8 cellular contexts compared by ENCODE assay signal in the genomic region with DNA sequence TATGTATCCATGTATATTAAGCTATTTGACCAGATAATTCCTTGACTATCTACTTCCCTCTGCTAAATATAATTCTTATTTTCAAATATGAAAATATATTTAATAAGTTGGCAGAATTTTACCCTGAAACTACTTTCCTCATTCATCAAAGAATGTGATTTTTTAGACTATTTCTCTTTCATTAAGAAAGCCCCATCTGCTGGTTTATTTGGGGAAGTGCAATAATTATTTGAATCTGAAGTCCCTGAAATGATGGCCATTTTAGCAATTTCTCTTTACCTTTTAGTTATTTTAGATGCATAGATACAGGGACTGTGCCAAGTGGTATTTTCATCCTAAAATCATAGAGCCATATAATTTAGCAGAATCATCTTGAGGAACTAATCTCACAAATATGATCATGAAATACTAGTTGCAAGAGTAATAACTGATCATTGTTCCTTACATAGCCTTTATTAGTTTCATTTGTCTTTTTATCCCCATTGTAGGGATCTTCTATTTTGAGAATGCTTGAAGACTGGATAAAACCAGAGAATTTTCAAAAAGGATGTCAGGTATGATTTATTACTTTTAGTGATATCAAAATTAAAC. TPM values are rescaled to one million over a fixed set of nuclear protein-coding genes. Genes with fewer than 3 reads are reported as not detected.
DNase-seq lines count a peak whose midpoint lies in the region; ATAC-seq, FAIRE-seq and TF ChIP-seq lines count a peak whose summit lies in the region.

No MANE protein-coding gene starts in this region.

- H3K79me2 ChIP-seq in neural progenitor cell (ENCODE audit: low read depth) = no peaks in the 10 kb centered on the region

- H3K4me3 ChIP-seq in AG10803 (ENCODE audit: low read length) (no peak overlapping the region), dorsolateral prefrontal cortex (no peak overlapping the region), neural progenitor cell (no peak overlapping the region)

- no peaks in the 10 kb centered on the region for H3K9me3 ChIP-seq in neural progenitor cell (ENCODE audit: low read depth)

- no peak overlapping the region for H3K9ac ChIP-seq in neural progenitor cell

- DNase-seq in AG10803 (ENCODE audit: low read depth) = peak; percentile 36
- DNase-seq in GM12891 (ENCODE audit: insufficient read length, low spot score) = no peak
- peak; percentile 81 for DNase-seq in OCI-M1 (lab: John Stamatoyannopoulos, UW)
- no peak for DNase-seq in dorsolateral prefrontal cortex
- peak; percentile 37 for DNase-seq in neural progenitor cell (ENCODE audit: low spot score)
- DNase-seq in stimulated activated CD4-positive, alpha-beta T cell treated with anti-CD3 and anti-CD28 coated beads, Interleukin-15, amount 100 ng/mL, for 24 hours = no peak

- H3K27me3 Mint-ChIP-seq in neural progenitor cell (ENCODE audit: insufficient read depth, low read depth) = no peaks in the 10 kb centered on the region

- H3K27ac ChIP-seq in dorsolateral prefrontal cortex = no peak overlapping the region
- no peak overlapping the region for H3K27ac ChIP-seq in neural progenitor cell

- H3K36me3 Mint-ChIP-seq in neural progenitor cell = no peaks in the 10 kb centered on the region

- no peaks in the 10 kb centered on the region for H3F3A ChIP-seq in neural progenitor cell (ENCODE audit: low read depth)

- intact Hi-C loops in dorsolateral prefrontal cortex (cut with DNase I) = loop anchor here (5.0 to 10.0 kb wide), 4 partner anchors 300 to 518 kb away; no protein-coding TSS in a partner anchor

- no peaks in the 10 kb centered on the region for H3K4me1 Mint-ChIP-seq in neural progenitor cell

- no peaks in the 10 kb centered on the region for H3K4me1 ChIP-seq in neural progenitor cell

- no peak overlapping the region for H2AFZ ChIP-seq in neural progenitor cell (replicated peaks)

- no peak for TF ChIP-seq POLR2A in GM12891 (IDR thresholded peaks at IDR 0.05; ENCODE audit: low read depth, low read length)

- H3K9me3 Mint-ChIP-seq in neural progenitor cell = no peaks in the 10 kb centered on the region

- no peak overlapping the region for H3K4me2 ChIP-seq in neural progenitor cell

- TF ChIP-seq CTCF in AG10803 (conservative IDR thresholded peaks at IDR 0.05; ENCODE audit: low read length) = peak; percentile 74
- peak; percentile 66 to 93 (median 79) for TF ChIP-seq CTCF in dorsolateral prefrontal cortex (IDR thresholded peaks at IDR 0.05 in 54 of 56, conservative IDR thresholded peaks at IDR 0.05 in 2 of 56; ENCODE audit: low read depth in 1 of 56, partially characterized antibody in 56 of 56)
- TF ChIP-seq CTCF in neural progenitor cell (IDR thresholded peaks at IDR 0.05) = peak; percentile 79

- H3K4me3 Mint-ChIP-seq in neural progenitor cell = no peak overlapping the region

- FAIRE-seq in GM12891 (lab: Jason Lieb, UNC) = no peak

- H3K27ac Mint-ChIP-seq in neural progenitor cell = no peak overlapping the region

- H3K27me3 ChIP-seq in dorsolateral prefrontal cortex (no peaks in the 10 kb centered on the region), neural progenitor cell (no peaks in the 10 kb centered on the region)

- H4K20me1 ChIP-seq in neural progenitor cell (ENCODE audit: low read depth) = no peaks in the 10 kb centered on the region

- ATAC-seq in HG02885 (IDR thresholded peaks at IDR 0.05; ENCODE audit: poor library complexity, unreplicated experiment) (no peak), GM21825 (IDR thresholded peaks at IDR 0.05; ENCODE audit: unreplicated experiment) (no peak)

- no peaks in the 10 kb centered on the region for H3K36me3 ChIP-seq in neural progenitor cell

TF ChIP-seq in GM12891, 5 proteins besides CTCF, POLR2A, EP300 and RAD21:
- no peak for TF ChIP-seq PAX5 (IDR thresholded peaks at IDR 0.05; ENCODE audit: insufficient read depth, low read length, severe bottlenecking)
- TF ChIP-seq POU2F2 (IDR thresholded peaks at IDR 0.05; ENCODE audit: low read depth, low read length) = no peak
- peak; percentile 12; the same call in 1 of the 2 replicates for TF ChIP-seq SPI1 (IDR thresholded peaks at IDR 0.05; ENCODE audit: low read depth, low read length)

RNA-seq across cellular contexts. Expression of a gene that starts 39.0 kb away (rescaled TPM):
- polyA plus RNA-seq in GM12891 (2012; ENCODE audit: low read depth, missing spikeins) = 0.39 TPM
- total RNA-seq in dorsolateral prefrontal cortex (1 to 10 TPM in 98 of 120 experiments, under 1 TPM in 22; 0.39 to 5.9 (median 1.7) TPM), neural progenitor cell (ENCODE audit: low replicate concordance) (1.5 and 1.8 TPM in 2 replicates)

Comparison
In these comparisons a context has a peak if more than half of its experiments do, and no peak if none do; other contexts are left out.
1. DNase-seq: peak in AG10803 (single experiment), OCI-M1 (single experiment) and neural progenitor cell (single experiment); none in GM12891 (single experiment), dorsolateral prefrontal cortex (0 of 10) and stimulated activated CD4-positive, alpha-beta T cell treated with anti-CD3 and anti-CD28 coated beads, Interleukin-15, amount 100 ng/mL, for 24 hours (single experiment).
2. Peak in every context shown above with its lines, with median percentiles within 50 percentile points of each other: CTCF ChIP-seq.